ENCODE assay signal across 29 cellular contexts in the genomic region with DNA sequence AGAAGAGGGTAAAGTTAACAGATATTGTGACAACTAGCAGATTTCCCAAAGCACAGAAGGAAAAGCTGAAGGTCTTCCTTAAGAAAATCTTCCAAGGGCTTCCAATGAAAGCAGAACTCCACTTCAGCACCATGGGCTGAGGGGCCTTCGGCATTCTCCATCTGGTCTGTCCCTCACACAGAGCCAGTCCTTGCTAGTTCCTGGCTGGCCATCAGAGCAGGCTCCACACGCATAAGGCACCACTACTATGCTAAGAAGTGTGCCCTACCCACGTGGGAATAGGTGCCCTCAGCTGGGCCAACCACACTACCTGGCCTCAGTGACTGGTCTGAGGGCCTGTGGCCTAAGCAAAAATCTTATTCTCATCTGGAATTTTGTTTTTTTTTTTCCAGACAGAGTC.
"Had no signal": no experiment of that assay in that cellular context is flagged by ENCODE, and none has a peak within 500 bp of the region (broad histone marks: within the 10 kb centered on the region; RNA-seq: fewer than 3 reads in every experiment).

No MANE protein-coding gene starts in this region.

- FAIRE-seq: small intestine had no signal

- H3K9me3 ChIP-seq: ovary, psoas muscle, right lobe of liver, sigmoid colon, suprapubic skin, testis, tibial artery, transverse colon, upper lobe of left lung, uterus had no signal

- H3K4me3 ChIP-seq: neural progenitor cell, ovary, psoas muscle, right lobe of liver, sigmoid colon, suprapubic skin, testis, tibial artery, transverse colon, upper lobe of left lung, uterus had no signal

- H3K4me2 ChIP-seq: neural progenitor cell had no signal

- H3K9ac ChIP-seq: neural progenitor cell, parathyroid adenoma had no signal

- H3K27me3 ChIP-seq: neural progenitor cell, ovary, right lobe of liver, sigmoid colon, suprapubic skin, testis, tibial artery, transverse colon, upper lobe of left lung, uterus had no signal

- H3K36me3 ChIP-seq: neural progenitor cell, ovary, right lobe of liver, sigmoid colon, suprapubic skin, tibial artery, transverse colon, upper lobe of left lung, uterus had no signal

- H3K4me1 Mint-ChIP-seq: naive thymus-derived CD4-positive, alpha-beta T cell; natural killer cell; nephron; neural progenitor cell; stimulated activated effector memory CD8-positive, alpha-beta T cell treated with anti-CD3 and anti-CD28 coated beads, Interleukin-12 subunit alpha, Interleukin-12 subunit beta, amount 100 ng/mL, for 72 hours had no signal

- H2AFZ ChIP-seq: neural progenitor cell, parathyroid adenoma had no signal

- H3K27ac ChIP-seq: neural progenitor cell, ovary, parathyroid adenoma, psoas muscle, right lobe of liver, sigmoid colon, suprapubic skin, testis, tibial artery, transverse colon, upper lobe of left lung, uterus had no signal

- H3K4me1 ChIP-seq: neural progenitor cell, parathyroid adenoma, psoas muscle, right lobe of liver, sigmoid colon, suprapubic skin, testis, tibial artery, transverse colon, upper lobe of left lung, uterus had no signal

- H3K36me3 Mint-ChIP-seq: natural killer cell; neural progenitor cell; stimulated activated effector memory CD8-positive, alpha-beta T cell treated with anti-CD3 and anti-CD28 coated beads, Interleukin-12 subunit alpha, Interleukin-12 subunit beta, amount 100 ng/mL, for 72 hours; stimulated activated naive B cell treated with anti-CD40 and anti-IgM and Interleukin-4, amounts not matched to agents 10 μg/mL and 1 μg/mL and 100 μg/mL, for 72 hours had no signal

- H3K27me3 Mint-ChIP-seq: progenitor cell of endocrine pancreas had no signal

- H3K27ac Mint-ChIP-seq: naive thymus-derived CD4-positive, alpha-beta T cell; natural killer cell; nephron; neural progenitor cell; progenitor cell of endocrine pancreas; stimulated activated effector memory CD8-positive, alpha-beta T cell treated with anti-CD3 and anti-CD28 coated beads, Interleukin-12 subunit alpha, Interleukin-12 subunit beta, amount 100 ng/mL, for 72 hours; stimulated activated naive B cell treated with anti-CD40 and anti-IgM and Interleukin-4, amounts not matched to agents 10 μg/mL and 1 μg/mL and 100 μg/mL, for 72 hours; stimulated activated naive CD8-positive, alpha-beta T cell treated with anti-CD3 and anti-CD28 coated beads, Interleukin-15, Interleukin-2, amounts not matched to agents 100 ng/mL and 50 ng/mL, for 24 hours had no signal

- DNase-seq: naive thymus-derived CD4-positive, alpha-beta T cell; natural killer cell; occipital lobe; ovary; posterior cingulate gyrus; psoas muscle; right cardiac atrium; right lobe of liver; sigmoid colon; small intestine; stimulated activated CD4-positive, alpha-beta T cell treated with anti-CD3 and anti-CD28 coated beads, Interleukin-15, amount 100 ng/mL, for 24 hours; stimulated activated CD4-positive, alpha-beta T cell treated with anti-CD3 and anti-CD28 coated beads, Interleukin-2, amount 100 ng/mL, for 24 hours; stimulated activated CD4-positive, alpha-beta T cell treated with anti-CD3 and anti-CD28 coated beads, Interleukin-2, amount 100 ng/mL, for 48 hours; stimulated activated CD4-positive, alpha-beta T cell treated with anti-CD3 and anti-CD28 coated beads, Interleukin-4, amount 100 ng/mL, for 24 hours; stimulated activated naive B cell treated with anti-CD40 and anti-IgM and Interleukin-4, amounts not matched to agents 10 μg/mL and 1 μg/mL and 100 μg/mL, for 72 hours; stimulated activated naive CD4-positive, alpha-beta T cell treated with Interleukin-2 at 50 U/mL for 16 hours; substantia nigra; testis; tibial artery; transverse colon; upper lobe of left lung; uterus had no signal

- H3K79me2 ChIP-seq: parathyroid adenoma had no signal

- H3K9me3 Mint-ChIP-seq: naive thymus-derived CD4-positive, alpha-beta T cell; natural killer cell; nephron; neural progenitor cell; stimulated activated effector memory CD8-positive, alpha-beta T cell treated with anti-CD3 and anti-CD28 coated beads, Interleukin-12 subunit alpha, Interleukin-12 subunit beta, amount 100 ng/mL, for 72 hours; stimulated activated naive B cell treated with anti-CD40 and anti-IgM and Interleukin-4, amounts not matched to agents 10 μg/mL and 1 μg/mL and 100 μg/mL, for 72 hours; stimulated activated naive CD8-positive, alpha-beta T cell treated with anti-CD3 and anti-CD28 coated beads, Interleukin-15, Interleukin-2, amounts not matched to agents 100 ng/mL and 50 ng/mL, for 24 hours had no signal

- H3K4me3 Mint-ChIP-seq: naive thymus-derived CD4-positive, alpha-beta T cell; natural killer cell; nephron; neural progenitor cell; stimulated activated effector memory CD8-positive, alpha-beta T cell treated with anti-CD3 and anti-CD28 coated beads, Interleukin-12 subunit alpha, Interleukin-12 subunit beta, amount 100 ng/mL, for 72 hours; stimulated activated naive B cell treated with anti-CD40 and anti-IgM and Interleukin-4, amounts not matched to agents 10 μg/mL and 1 μg/mL and 100 μg/mL, for 72 hours; stimulated activated naive CD8-positive, alpha-beta T cell treated with anti-CD3 and anti-CD28 coated beads, Interleukin-15, Interleukin-2, amounts not matched to agents 100 ng/mL and 50 ng/mL, for 24 hours had no signal

- ATAC-seq: naive thymus-derived CD4-positive, alpha-beta T cell; natural killer cell; psoas muscle; right cardiac atrium; right lobe of liver; stimulated activated effector memory CD8-positive, alpha-beta T cell treated with anti-CD3 and anti-CD28 coated beads, Interleukin-12 subunit alpha, Interleukin-12 subunit beta, amount 100 ng/mL, for 72 hours; stimulated activated naive B cell treated with anti-CD40 and anti-IgM and Interleukin-4, amounts not matched to agents 10 μg/mL and 1 μg/mL and 100 μg/mL, for 72 hours had no signal
